19 cellular contexts compared by ENCODE assay signal in the genomic region with DNA sequence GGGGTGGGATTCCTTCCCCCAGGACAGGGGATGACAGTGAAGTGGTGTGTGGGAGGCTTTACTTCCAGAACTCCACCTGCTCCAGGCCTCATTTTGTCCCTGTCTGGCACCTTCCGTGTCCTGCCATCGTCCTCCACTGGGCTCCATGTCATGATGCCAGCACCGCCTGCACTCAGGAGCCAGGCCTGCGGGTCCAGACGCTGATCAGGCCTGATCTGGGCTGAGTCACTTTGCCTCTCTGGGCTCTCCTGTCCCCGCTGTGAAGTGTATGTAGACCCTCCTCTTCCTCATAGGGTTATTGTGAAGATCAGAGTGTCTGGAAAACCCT. TPM values are rescaled to one million over a fixed set of nuclear protein-coding genes. Genes with fewer than 3 reads are reported as not detected.
"Had no signal": no experiment of that assay in that cellular context is flagged by ENCODE, and none has a peak within 500 bp of the region (broad histone marks: within the 10 kb centered on the region; RNA-seq: fewer than 3 reads in every experiment).

No MANE protein-coding gene starts in this region.

- H3K9me3 Mint-ChIP-seq: activated naive CD4-positive, alpha-beta T cell treated with anti-CD3 and anti-CD28 coated beads, Interleukin-2, amount 50 U/mL, for 72 hours; activated T-cell treated with anti-CD3 and anti-CD28 coated beads, Interleukin-2, amount 50 U/mL, for 72 hours had no signal

- H3K27me3 ChIP-seq: adrenal gland, cardiac muscle cell, heart right ventricle, left lung, pancreas, upper lobe of right lung had no signal

- ATAC-seq: activated naive CD4-positive, alpha-beta T cell treated with anti-CD3 and anti-CD28 coated beads, Interleukin-2, amount 50 U/mL, for 72 hours; activated T-cell treated with anti-CD3 and anti-CD28 coated beads, Interleukin-2, amount 50 U/mL, for 72 hours; left lung; upper lobe of right lung had no signal

- H3K4me1 ChIP-seq: pancreas, upper lobe of right lung had no signal

- H3K36me3 ChIP-seq: pancreas had no signal

- DNase-seq: activated CD4-positive, alpha-beta T cell treated with anti-CD3 and anti-CD28 coated beads, Interleukin-2, amount 50 U/mL, for 4 hours; activated gamma-delta T cell; activated T-cell treated with anti-CD3 and anti-CD28 coated beads, Interleukin-2, amount 50 U/mL, for 72 hours; dermis blood vessel endothelial cell; erythroblast; foreskin melanocyte; heart right ventricle; left lung; mammary epithelial cell; stimulated activated CD4-positive, alpha-beta T cell treated with anti-CD3 and anti-CD28 coated beads, Interleukin-4, amount 100 ng/mL, for 1 hour; upper lobe of right lung; WERI-Rb-1 had no signal

- H3K9me3 ChIP-seq: adrenal gland, heart right ventricle, left lung, pancreas, thoracic aorta, upper lobe of right lung had no signal

- H3K36me3 Mint-ChIP-seq: activated naive CD4-positive, alpha-beta T cell treated with anti-CD3 and anti-CD28 coated beads, Interleukin-2, amount 50 U/mL, for 72 hours had no signal

- H3K4me3 ChIP-seq: cardiac muscle cell, left lung, smooth muscle cell, thoracic aorta, upper lobe of right lung had no signal

- H3K4me3 Mint-ChIP-seq: activated T-cell treated with anti-CD3 and anti-CD28 coated beads, Interleukin-2, amount 50 U/mL, for 72 hours had no signal

- H3K27ac Mint-ChIP-seq: activated T-cell treated with anti-CD3 and anti-CD28 coated beads, Interleukin-2, amount 50 U/mL, for 72 hours had no signal

- H3K27ac ChIP-seq: cardiac muscle cell, left lung, thoracic aorta, upper lobe of right lung had no signal

RNA-seq across cellular contexts. Expression of a gene that starts 40.4 kb away (rescaled TPM):
- total RNA-seq: kidney epithelial cell, mammary epithelial cell, smooth muscle cell, thoracic aorta had no signal
- polyA plus RNA-seq: cardiac muscle cell, mammary epithelial cell, smooth muscle cell had no signal
